ENCODE assay signal across 27 cellular contexts in the genomic region with DNA sequence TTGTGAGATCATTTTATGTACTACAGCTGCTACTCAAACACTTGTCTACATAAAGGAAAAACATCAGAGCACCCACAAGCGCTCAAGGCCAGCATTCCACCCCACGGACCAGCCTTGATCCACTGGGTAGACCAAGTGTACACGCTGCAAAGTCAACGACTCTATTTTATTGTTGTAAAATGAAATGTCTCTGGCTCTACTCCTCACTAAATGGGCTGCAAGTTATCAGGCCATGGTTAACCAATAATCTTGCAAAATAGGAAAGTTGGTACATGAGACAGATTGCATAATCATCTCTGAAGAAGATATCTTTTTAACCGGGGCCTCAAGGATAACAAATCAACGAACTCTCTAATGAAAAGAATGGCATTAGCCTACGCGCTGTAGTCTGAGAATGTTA.
DNase-seq lines count a peak whose midpoint lies in the region; TF ChIP-seq lines count a peak whose summit lies in the region.
"Had no signal": no experiment of that assay in that cellular context is flagged by ENCODE, and none has a peak within 500 bp of the region (broad histone marks: within the 10 kb centered on the region; RNA-seq: fewer than 3 reads in every experiment).

No MANE protein-coding gene starts in this region.

- DNase-seq in AML-193 (lab: John Stamatoyannopoulos, UW) (peak; percentile 82 to 87), NB4 (ENCODE audit: low read depth) (peak; percentile 83), adipocyte (ENCODE audit: low read depth) (no peak), A172 (ENCODE audit: low spot score) (no peak), NCI-H748 treated with DMSO at 0.1 percent for 48 hours (lab: John Stamatoyannopoulos, UW) (no peak), neural progenitor cell (ENCODE audit: low spot score) (no peak)
- no peak for DNase-seq in stimulated activated CD4-positive, alpha-beta T cell treated with anti-CD3 and anti-CD28 coated beads, Interleukin-1b, Interleukin-23, amount 100 ng/mL, for 48 hours
- DNase-seq: activated CD4-positive, alpha-beta T cell treated with anti-CD3 and anti-CD28 coated beads, Interleukin-2, amount 50 U/mL, for 1 hour; activated CD8-positive, alpha-beta memory T cell treated with anti-CD3 and anti-CD28 coated beads, Interleukin-2, amount 10 ng/mL, durations not matched to agents 7 days and 5 days; activated naive CD4-positive, alpha-beta T cell treated with anti-CD3 and anti-CD28 coated beads, Interleukin-2, amount 10 ng/mL, durations not matched to agents 7 days and 5 days; anterior cingulate cortex; Calu3; central memory CD4-positive, alpha-beta T cell; dermis blood vessel endothelial cell; H7; Karpas-422; mesendoderm; NCI-H1092; NCI-H1930; stimulated activated CD4-positive, alpha-beta T cell treated with anti-CD3 and anti-CD28 coated beads, Interleukin-12 subunit alpha, Interleukin-12 subunit beta, amount 100 ng/mL, for 4 hours; stimulated activated CD4-positive, alpha-beta T cell treated with anti-CD3 and anti-CD28 coated beads, Interleukin-4, amount 100 ng/mL, for 4 hours; stimulated activated naive CD4-positive, alpha-beta T cell had no signal

- no peaks in the 10 kb centered on the region for H3F3A ChIP-seq in neural progenitor cell (ENCODE audit: low read depth)

- H2AFZ ChIP-seq in neural progenitor cell (replicated peaks), result no peak overlapping the region

- peak; percentile 33 to 51 for TF ChIP-seq RAD21 in liver (IDR thresholded peaks at IDR 0.05)

- H3K4me2 ChIP-seq in neural progenitor cell, result no peak overlapping the region
- H3K4me2 ChIP-seq: BLaER1 had no signal

- TF ChIP-seq CTCF in NB4 (IDR thresholded peaks at IDR 0.05; ENCODE audit: low read depth, low read length), result no peak
- TF ChIP-seq CTCF in liver (IDR thresholded peaks at IDR 0.05; ENCODE audit: low read depth, low read length, missing input control), result no peak
- TF ChIP-seq CTCF in neural progenitor cell (IDR thresholded peaks at IDR 0.05), result no peak

- H3K4me3 Mint-ChIP-seq in neural progenitor cell, result no peak overlapping the region
- H3K4me3 Mint-ChIP-seq: activated CD8-positive, alpha-beta memory T cell treated with anti-CD3 and anti-CD28 coated beads, Interleukin-2, amount 10 ng/mL, durations not matched to agents 7 days and 5 days; activated naive CD4-positive, alpha-beta T cell treated with anti-CD3 and anti-CD28 coated beads, Interleukin-2, amount 10 ng/mL, durations not matched to agents 7 days and 5 days had no signal

- peaks cover 2% of the 10 kb centered on the region for H3K27me3 Mint-ChIP-seq in neural progenitor cell (ENCODE audit: insufficient read depth, low read depth)
- H3K27me3 Mint-ChIP-seq: activated CD8-positive, alpha-beta memory T cell treated with anti-CD3 and anti-CD28 coated beads, Interleukin-2, amount 10 ng/mL, durations not matched to agents 7 days and 5 days; activated naive CD4-positive, alpha-beta T cell treated with anti-CD3 and anti-CD28 coated beads, Interleukin-2, amount 10 ng/mL, durations not matched to agents 7 days and 5 days had no signal

- H3K27ac ChIP-seq in liver (ENCODE audit: low read depth in 1 of 2, low read length in 2 of 2) (no peak overlapping the region), neural progenitor cell (no peak overlapping the region)
- H3K27ac ChIP-seq: BLaER1, SK-N-MC, thoracic aorta, vagina had no signal

- H4K20me1 ChIP-seq in neural progenitor cell (ENCODE audit: low read depth), result no peaks in the 10 kb centered on the region

- H3K27me3 ChIP-seq in adipocyte (replicated peaks; ENCODE audit: control insufficient read depth, insufficient read depth, low read length) (no peaks in the 10 kb centered on the region), liver (ENCODE audit: control insufficient read depth in 4 of 4, insufficient read depth in 4 of 4, low read length in 3 of 4) (no peaks in the 10 kb centered on the region), neural progenitor cell (no peaks in the 10 kb centered on the region)
- H3K27me3 ChIP-seq: BLaER1, vagina had no signal

- H3K9ac ChIP-seq in adipocyte (ENCODE audit: low read length) (no peak overlapping the region), liver (ENCODE audit: low read depth in 1 of 2, low read length in 2 of 2) (no peak overlapping the region), neural progenitor cell (no peak overlapping the region)
- H3K9ac ChIP-seq: BLaER1 had no signal

- H3K36me3 ChIP-seq in adipocyte (ENCODE audit: control insufficient read depth, insufficient read depth, low read length, severe bottlenecking) (no peaks in the 10 kb centered on the region), liver (ENCODE audit: control insufficient read depth in 4 of 4, insufficient read depth in 3 of 4, low read depth in 1 of 4, low read length in 3 of 4) (peaks cover 0 to 2% (median 0%) of the 10 kb centered on the region in 4 donors), neural progenitor cell (no peaks in the 10 kb centered on the region)
- H3K36me3 ChIP-seq: thoracic aorta, vagina had no signal

- no peak for TF ChIP-seq POLR2A in NB4 (IDR thresholded peaks at IDR 0.05; ENCODE audit: extremely low read depth, insufficient read length)

- 45% methylated on average over 8 of the region's 8 CpGs for WGBS in liver

- no peaks in the 10 kb centered on the region for H3K36me3 Mint-ChIP-seq in neural progenitor cell

- peaks cover 2% of the 10 kb centered on the region for H3K4me1 Mint-ChIP-seq in neural progenitor cell

- H3K27ac Mint-ChIP-seq in neural progenitor cell, result no peak overlapping the region
- H3K27ac Mint-ChIP-seq: activated CD8-positive, alpha-beta memory T cell treated with anti-CD3 and anti-CD28 coated beads, Interleukin-2, amount 10 ng/mL, durations not matched to agents 7 days and 5 days; activated naive CD4-positive, alpha-beta T cell treated with anti-CD3 and anti-CD28 coated beads, Interleukin-2, amount 10 ng/mL, durations not matched to agents 7 days and 5 days had no signal

- H3K9me3 Mint-ChIP-seq in neural progenitor cell, result no peaks in the 10 kb centered on the region
- H3K9me3 Mint-ChIP-seq: activated naive CD4-positive, alpha-beta T cell treated with anti-CD3 and anti-CD28 coated beads, Interleukin-2, amount 10 ng/mL, durations not matched to agents 7 days and 5 days had no signal

- H3K4me3 ChIP-seq in NB4 (ENCODE audit: low read depth, low read length) (no peak overlapping the region), adipocyte (ENCODE audit: low read length) (peak overlapping the region; percentile 30), liver (ENCODE audit: low read depth in 1 of 3, low read length in 3 of 3) (no peak overlapping the region), neural progenitor cell (no peak overlapping the region)
- H3K4me3 ChIP-seq: BLaER1, SK-N-MC, thoracic aorta, vagina had no signal

- H3K79me2 ChIP-seq in neural progenitor cell (ENCODE audit: low read depth), result no peaks in the 10 kb centered on the region

- H3K4me1 ChIP-seq in adipocyte (ENCODE audit: control insufficient read depth, insufficient read depth, low read length), result peaks cover 45% of the 10 kb centered on the region
- peaks cover 3 to 12% (median 7%) of the 10 kb centered on the region in 4 donors for H3K4me1 ChIP-seq in liver (ENCODE audit: control insufficient read depth in 4 of 4, insufficient read depth in 4 of 4, low read length in 3 of 4)
- no peaks in the 10 kb centered on the region for H3K4me1 ChIP-seq in neural progenitor cell
- H3K4me1 ChIP-seq: BLaER1 had no signal

- H3K9me3 ChIP-seq in adipocyte (ENCODE audit: control insufficient read depth, low read length), result no peaks in the 10 kb centered on the region
- H3K9me3 ChIP-seq in liver (ENCODE audit: control insufficient read depth in 4 of 4, low read length in 3 of 4), result no peaks in the 10 kb centered on the region
- H3K9me3 ChIP-seq in neural progenitor cell (ENCODE audit: low read depth), result no peaks in the 10 kb centered on the region
- H3K9me3 ChIP-seq: thoracic aorta, vagina had no signal

TF ChIP-seq in liver, 16 proteins besides CTCF, POLR2A, EP300 and RAD21 (continues in another document):
- TF ChIP-seq JUND (IDR thresholded peaks at IDR 0.05), result peak in 1 of 2 donors; percentile 43
- TF ChIP-seq YY1 (IDR thresholded peaks at IDR 0.05), result peak; percentile 40
- TF ChIP-seq SP1 (IDR thresholded peaks at IDR 0.05), result no peak
- peak; percentile 30 to 66 for TF ChIP-seq RXRA (IDR thresholded peaks at IDR 0.05)
- TF ChIP-seq REST (IDR thresholded peaks at IDR 0.05), result no peak
- TF ChIP-seq MAX (IDR thresholded peaks at IDR 0.05), result no peak

Comparison
In these comparisons a context has a peak if more than half of its experiments do, and no peak if none do; other contexts are left out.
1. DNase-seq: peak in AML-193 (2 of 2) and NB4 (single experiment); none in adipocyte (single experiment), A172 (single experiment), NCI-H748 treated with DMSO at 0.1 percent for 48 hours (single experiment), neural progenitor cell (single experiment) and stimulated activated CD4-positive, alpha-beta T cell treated with anti-CD3 and anti-CD28 coated beads, Interleukin-1b, Interleukin-23, amount 100 ng/mL, for 48 hours (single experiment).